ENCODE assay signal across 1 cellular context in genomic region chr17:36201506-36201905, GRCh38.
TF ChIP-seq lines count a peak whose summit lies in the region.

No MANE protein-coding gene starts in this region.

TF ChIP-seq in WTC11, 78 proteins besides CTCF, POLR2A, EP300 and RAD21:
- TF ChIP-seq, protein P1, sequence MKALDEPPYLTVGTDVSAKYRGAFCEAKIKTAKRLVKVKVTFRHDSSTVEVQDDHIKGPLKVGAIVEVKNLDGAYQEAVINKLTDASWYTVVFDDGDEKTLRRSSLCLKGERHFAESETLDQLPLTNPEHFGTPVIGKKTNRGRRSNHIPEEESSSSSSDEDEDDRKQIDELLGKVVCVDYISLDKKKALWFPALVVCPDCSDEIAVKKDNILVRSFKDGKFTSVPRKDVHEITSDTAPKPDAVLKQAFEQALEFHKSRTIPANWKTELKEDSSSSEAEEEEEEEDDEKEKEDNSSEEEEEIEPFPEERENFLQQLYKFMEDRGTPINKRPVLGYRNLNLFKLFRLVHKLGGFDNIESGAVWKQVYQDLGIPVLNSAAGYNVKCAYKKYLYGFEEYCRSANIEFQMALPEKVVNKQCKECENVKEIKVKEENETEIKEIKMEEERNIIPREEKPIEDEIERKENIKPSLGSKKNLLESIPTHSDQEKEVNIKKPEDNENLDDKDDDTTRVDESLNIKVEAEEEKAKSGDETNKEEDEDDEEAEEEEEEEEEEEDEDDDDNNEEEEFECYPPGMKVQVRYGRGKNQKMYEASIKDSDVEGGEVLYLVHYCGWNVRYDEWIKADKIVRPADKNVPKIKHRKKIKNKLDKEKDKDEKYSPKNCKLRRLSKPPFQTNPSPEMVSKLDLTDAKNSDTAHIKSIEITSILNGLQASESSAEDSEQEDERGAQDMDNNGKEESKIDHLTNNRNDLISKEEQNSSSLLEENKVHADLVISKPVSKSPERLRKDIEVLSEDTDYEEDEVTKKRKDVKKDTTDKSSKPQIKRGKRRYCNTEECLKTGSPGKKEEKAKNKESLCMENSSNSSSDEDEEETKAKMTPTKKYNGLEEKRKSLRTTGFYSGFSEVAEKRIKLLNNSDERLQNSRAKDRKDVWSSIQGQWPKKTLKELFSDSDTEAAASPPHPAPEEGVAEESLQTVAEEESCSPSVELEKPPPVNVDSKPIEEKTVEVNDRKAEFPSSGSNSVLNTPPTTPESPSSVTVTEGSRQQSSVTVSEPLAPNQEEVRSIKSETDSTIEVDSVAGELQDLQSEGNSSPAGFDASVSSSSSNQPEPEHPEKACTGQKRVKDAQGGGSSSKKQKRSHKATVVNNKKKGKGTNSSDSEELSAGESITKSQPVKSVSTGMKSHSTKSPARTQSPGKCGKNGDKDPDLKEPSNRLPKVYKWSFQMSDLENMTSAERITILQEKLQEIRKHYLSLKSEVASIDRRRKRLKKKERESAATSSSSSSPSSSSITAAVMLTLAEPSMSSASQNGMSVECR (CRISPR knock-in tag; IDR thresholded peaks at IDR 0.05; ENCODE audit: borderline replicate concordance) = 0 out of 2 replicates have a peak, but pooled peaks have one; percentile 2
